In the genomic region with DNA sequence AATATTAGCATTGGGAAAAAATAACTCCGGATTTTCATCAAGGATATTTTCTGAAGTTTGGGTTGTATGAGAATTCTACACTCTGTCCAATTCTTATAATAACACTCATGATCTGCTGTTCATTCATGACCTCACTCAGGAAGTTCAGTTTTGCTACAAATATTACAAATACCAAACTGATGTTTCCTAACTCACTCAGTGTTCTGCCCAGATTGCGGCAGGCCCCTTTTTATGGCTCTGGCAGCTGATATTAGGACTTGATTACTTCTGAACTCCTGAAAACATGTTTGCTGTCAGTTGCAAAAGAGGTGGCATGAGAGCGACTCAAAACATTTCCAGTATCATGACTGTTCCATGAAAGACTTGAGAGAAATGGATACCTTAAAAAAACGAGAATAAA, we compare ENCODE assay signal across 11 cellular contexts.
DNase-seq lines count a peak whose midpoint lies in the region; ATAC-seq, FAIRE-seq and TF ChIP-seq lines count a peak whose summit lies in the region.
"Had no signal": no experiment of that assay in that cellular context is flagged by ENCODE, and none has a peak within 500 bp of the region (broad histone marks: within the 10 kb centered on the region; RNA-seq: fewer than 3 reads in every experiment).

No MANE protein-coding gene starts in this region.

- H3K4me1 Mint-ChIP-seq in activated CD4-positive, alpha-beta memory T cell treated with anti-CD3 and anti-CD28 coated beads for 36 hours (ENCODE audit: low read depth) = no peaks in the 10 kb centered on the region

- no peaks in the 10 kb centered on the region for H3K36me3 Mint-ChIP-seq in activated CD4-positive, alpha-beta memory T cell treated with anti-CD3 and anti-CD28 coated beads for 36 hours
- H3K36me3 Mint-ChIP-seq: activated naive CD8-positive, alpha-beta T cell treated with anti-CD3 and anti-CD28 coated beads for 36 hours had no signal

- H3K27me3 Mint-ChIP-seq in activated CD4-positive, alpha-beta memory T cell treated with anti-CD3 and anti-CD28 coated beads for 36 hours = no peaks in the 10 kb centered on the region
- H3K27me3 Mint-ChIP-seq: activated naive CD8-positive, alpha-beta T cell treated with anti-CD3 and anti-CD28 coated beads for 36 hours had no signal

- WGBS in HepG2 (ENCODE audit: low lambda C conversion rate) = 49% methylated on average over 4 of the region's 4 CpGs
- WGBS in thyroid gland, 2 donors = 56 to 65% methylated on average over 4 of the region's 4 CpGs

- CTCF ChIA-PET in HepG2 (lab: Yijun Ruan, JAX; ENCODE audit: low intra/inter-chr PET ratio, low total read pairs) = no interaction called here
- CTCF ChIA-PET in activated CD4-positive, alpha-beta memory T cell treated with anti-CD3 and anti-CD28 coated beads for 36 hours (lab: Charles Lee) = no interaction called here

- no peak overlapping the region; the same call in 1 of the 2 replicates for H3K9ac ChIP-seq in HepG2 (ENCODE audit: insufficient read depth, low read depth, low read length)

- H3K36me3 ChIP-seq in HepG2 (replicated peaks in 1 of 2; ENCODE audit: control insufficient read depth in 1 of 2, insufficient read depth in 2 of 2, low read length in 2 of 2) = no peaks in the 10 kb centered on the region
- H3K36me3 ChIP-seq in thyroid gland = no peaks in the 10 kb centered on the region

- FAIRE-seq in HepG2 (lab: Jason Lieb, UNC) = no peak
- FAIRE-seq: TTC549 had no signal

- intact Hi-C loops in HepG2 (cut with micrococcal nuclease; ENCODE audit: unreplicated experiment) (loop anchor here (5.0 kb wide), 2 partner anchors 83 to 98 kb away; no protein-coding TSS in a partner anchor), thyroid gland (cut with DNase I) (no loop called here)
- intact Hi-C loops in activated CD4-positive, alpha-beta memory T cell treated with anti-CD3 and anti-CD28 coated beads for 36 hours (cut with micrococcal nuclease) = no loop called here

- TF ChIP-seq POLR2A in HepG2 (IDR thresholded peaks at IDR 0.05; ENCODE audit: insufficient read depth in 1 of 2, low read depth in 2 of 2, low read length in 2 of 2) (no peak), thyroid gland (IDR thresholded peaks at IDR 0.05) (no peak)

- no peak overlapping the region for H3K27ac Mint-ChIP-seq in activated CD4-positive, alpha-beta memory T cell treated with anti-CD3 and anti-CD28 coated beads for 36 hours
- H3K27ac Mint-ChIP-seq: activated naive CD8-positive, alpha-beta T cell treated with anti-CD3 and anti-CD28 coated beads for 36 hours had no signal

- H3K4me3 ChIP-seq in choroid plexus epithelial cell (ENCODE audit: low read depth, low read length) (no peak overlapping the region), HepG2 (replicated peaks in 1 of 3; ENCODE audit: insufficient read depth in 1 of 3, low read depth in 2 of 3, low read length in 3 of 3) (no peak overlapping the region), thyroid gland (replicated peaks in 1 of 3) (no peak overlapping the region)

- no peaks in the 10 kb centered on the region for H4K20me1 ChIP-seq in HepG2 (ENCODE audit: insufficient read depth, low read length)

- POLR2A ChIA-PET in HepG2 (lab: Yijun Ruan, JAX) = interaction anchor here (1.2 kb wide), 2 partner anchors 31 to 39 kb away, joined by 4 to 7 read pairs; no protein-coding TSS in a partner anchor
- POLR2A ChIA-PET in activated CD4-positive, alpha-beta memory T cell treated with anti-CD3 and anti-CD28 coated beads for 36 hours (lab: Charles Lee) = no interaction called here

- ATAC-seq in HepG2 = peak; percentile 22; the same call in 2 of the 3 replicates

- H3K4me2 ChIP-seq in HepG2 (ENCODE audit: low read depth, low read length) = no peak overlapping the region

- H3K79me2 ChIP-seq in HepG2 (ENCODE audit: insufficient read depth, low read length) = no peaks in the 10 kb centered on the region

- H3K9me3 ChIP-seq in HepG2 (ENCODE audit: low read length) (no peaks in the 10 kb centered on the region), thyroid gland (no peaks in the 10 kb centered on the region)

- H3K27ac ChIP-seq in HepG2 (ENCODE audit: extremely low read length, insufficient read depth, low read length) (peak overlapping the region; percentile 71), thyroid gland (peak overlapping the region in 1 of 3 donors; percentile 28)

- H3K4me1 ChIP-seq in HepG2 (ENCODE audit: insufficient read depth, low read length) (peaks cover 72% of the 10 kb centered on the region), thyroid gland (peaks cover 3 to 4% of the 10 kb centered on the region in 2 donors)

- no peak overlapping the region for H2AFZ ChIP-seq in HepG2 (ENCODE audit: low read length)

- DNase-seq in HT-29 (ENCODE audit: low spot score) (peak; percentile 58), choroid plexus epithelial cell (ENCODE audit: low read depth) (peak; percentile 94), HepG2 (ENCODE audit: low spot score) (peak; percentile 88), thyroid gland (peak; percentile 2 to 13), SKM-1 (lab: John Stamatoyannopoulos, UW; ENCODE audit: unreplicated experiment) (no peak), COR-L47 (lab: John Stamatoyannopoulos, UW) (no peak), NCI-H146 treated with DMSO at 0.1 percent for 48 hours (lab: John Stamatoyannopoulos, UW; ENCODE audit: unreplicated experiment) (no peak)
- no peak for DNase-seq in activated CD4-positive, alpha-beta memory T cell treated with anti-CD3 and anti-CD28 coated beads for 36 hours
- DNase-seq: activated naive CD8-positive, alpha-beta T cell treated with anti-CD3 and anti-CD28 coated beads for 36 hours; NCI-H510A treated with DMSO at 0.1 percent for 48 hours had no signal

- no peak for TF ChIP-seq CTCF in choroid plexus epithelial cell (conservative IDR thresholded peaks at IDR 0.05; ENCODE audit: low read depth, low read length)
- TF ChIP-seq CTCF in HepG2 (CRISPR knock-in tag; IDR thresholded peaks at IDR 0.05) = no peak
- TF ChIP-seq CTCF in thyroid gland (IDR thresholded peaks at IDR 0.05) = no peak

- BruUV-seq in HepG2 (replicated peaks; lab: Mats Ljungman, UMichigan) = no TSS peak

- no peaks in the 10 kb centered on the region for H3K9me3 Mint-ChIP-seq in activated CD4-positive, alpha-beta memory T cell treated with anti-CD3 and anti-CD28 coated beads for 36 hours
- H3K9me3 Mint-ChIP-seq: activated naive CD8-positive, alpha-beta T cell treated with anti-CD3 and anti-CD28 coated beads for 36 hours had no signal

- TF ChIP-seq EP300 in HepG2 (IDR thresholded peaks at IDR 0.05; ENCODE audit: low read depth in 2 of 2, low read length in 2 of 2) = peak in 1 of 2 experiments; percentile 60; a peak in 2 of 4 replicates
- peak; percentile 44; the same call in 1 of the 2 replicates for TF ChIP-seq EP300 in HepG2 (CRISPR knock-in tag; IDR thresholded peaks at IDR 0.05; ENCODE audit: borderline replicate concordance)

- no peak overlapping the region for H3K4me3 Mint-ChIP-seq in activated CD4-positive, alpha-beta memory T cell treated with anti-CD3 and anti-CD28 coated beads for 36 hours
- H3K4me3 Mint-ChIP-seq: activated naive CD8-positive, alpha-beta T cell treated with anti-CD3 and anti-CD28 coated beads for 36 hours had no signal

- H3K27me3 ChIP-seq in HepG2 (ENCODE audit: control insufficient read depth in 1 of 2, insufficient read depth in 2 of 2, low read length in 2 of 2) = no peaks in the 10 kb centered on the region
- H3K27me3 ChIP-seq in thyroid gland = no peaks in the 10 kb centered on the region

- TF ChIP-seq RAD21 in HepG2 (CRISPR knock-in tag; IDR thresholded peaks at IDR 0.05) = no peak

- in situ Hi-C loops in HepG2 (cut with HindIII; ENCODE audit: extremely low pct_ligation_motif_present, low pct_unique_long_range_greater_than_20kb) = loop anchor here (5.0 kb wide), 1 partner anchor 38 kb away; no protein-coding TSS in a partner anchor

TF ChIP-seq in HepG2, 621 proteins besides CTCF, POLR2A, EP300 and RAD21 (continues in another document):
- TF ChIP-seq FOSL2 (CRISPR knock-in tag; IDR thresholded peaks at IDR 0.05) = peak; percentile 62
- TF ChIP-seq RARA (CRISPR knock-in tag; IDR thresholded peaks at IDR 0.05) = peak; percentile 60
- TF ChIP-seq CEBPG (CRISPR knock-in tag; IDR thresholded peaks at IDR 0.05) = 0 out of 2 replicates have a peak, but pooled peaks have one; percentile 24
- TF ChIP-seq PAX8 (CRISPR knock-in tag; IDR thresholded peaks at IDR 0.05; ENCODE audit: borderline replicate concordance) = no peak
- peak; percentile 76 for TF ChIP-seq GATAD2A (CRISPR knock-in tag; IDR thresholded peaks at IDR 0.05)
- peak; percentile 72 for TF ChIP-seq HMG20B (CRISPR knock-in tag; conservative IDR thresholded peaks at IDR 0.05)
- TF ChIP-seq BCL6 (CRISPR knock-in tag; IDR thresholded peaks at IDR 0.05) = 0 out of 2 replicates have a peak, but pooled peaks have one; percentile 29
- TF ChIP-seq MED1 (CRISPR knock-in tag; IDR thresholded peaks at IDR 0.05) = 0 out of 2 replicates have a peak, but pooled peaks have one; percentile 37
- TF ChIP-seq, protein P1, sequence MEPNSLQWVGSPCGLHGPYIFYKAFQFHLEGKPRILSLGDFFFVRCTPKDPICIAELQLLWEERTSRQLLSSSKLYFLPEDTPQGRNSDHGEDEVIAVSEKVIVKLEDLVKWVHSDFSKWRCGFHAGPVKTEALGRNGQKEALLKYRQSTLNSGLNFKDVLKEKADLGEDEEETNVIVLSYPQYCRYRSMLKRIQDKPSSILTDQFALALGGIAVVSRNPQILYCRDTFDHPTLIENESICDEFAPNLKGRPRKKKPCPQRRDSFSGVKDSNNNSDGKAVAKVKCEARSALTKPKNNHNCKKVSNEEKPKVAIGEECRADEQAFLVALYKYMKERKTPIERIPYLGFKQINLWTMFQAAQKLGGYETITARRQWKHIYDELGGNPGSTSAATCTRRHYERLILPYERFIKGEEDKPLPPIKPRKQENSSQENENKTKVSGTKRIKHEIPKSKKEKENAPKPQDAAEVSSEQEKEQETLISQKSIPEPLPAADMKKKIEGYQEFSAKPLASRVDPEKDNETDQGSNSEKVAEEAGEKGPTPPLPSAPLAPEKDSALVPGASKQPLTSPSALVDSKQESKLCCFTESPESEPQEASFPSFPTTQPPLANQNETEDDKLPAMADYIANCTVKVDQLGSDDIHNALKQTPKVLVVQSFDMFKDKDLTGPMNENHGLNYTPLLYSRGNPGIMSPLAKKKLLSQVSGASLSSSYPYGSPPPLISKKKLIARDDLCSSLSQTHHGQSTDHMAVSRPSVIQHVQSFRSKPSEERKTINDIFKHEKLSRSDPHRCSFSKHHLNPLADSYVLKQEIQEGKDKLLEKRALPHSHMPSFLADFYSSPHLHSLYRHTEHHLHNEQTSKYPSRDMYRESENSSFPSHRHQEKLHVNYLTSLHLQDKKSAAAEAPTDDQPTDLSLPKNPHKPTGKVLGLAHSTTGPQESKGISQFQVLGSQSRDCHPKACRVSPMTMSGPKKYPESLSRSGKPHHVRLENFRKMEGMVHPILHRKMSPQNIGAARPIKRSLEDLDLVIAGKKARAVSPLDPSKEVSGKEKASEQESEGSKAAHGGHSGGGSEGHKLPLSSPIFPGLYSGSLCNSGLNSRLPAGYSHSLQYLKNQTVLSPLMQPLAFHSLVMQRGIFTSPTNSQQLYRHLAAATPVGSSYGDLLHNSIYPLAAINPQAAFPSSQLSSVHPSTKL (CRISPR knock-in tag; IDR thresholded peaks at IDR 0.05) = peak; percentile 72
- TF ChIP-seq ZBTB3 (CRISPR knock-in tag; IDR thresholded peaks at IDR 0.05; ENCODE audit: borderline replicate concordance, low read depth) = no peak

Comparison
In these comparisons a context has a peak if more than half of its experiments do, and no peak if none do; other contexts are left out.
1. DNase-seq: peak in HT-29 (single experiment), choroid plexus epithelial cell (single experiment), HepG2 (single experiment) and thyroid gland (2 of 2); none in SKM-1 (single experiment), activated CD4-positive, alpha-beta memory T cell treated with anti-CD3 and anti-CD28 coated beads for 36 hours (single experiment), COR-L47 (single experiment) and NCI-H146 treated with DMSO at 0.1 percent for 48 hours (single experiment).